In genomic region chr3:129595544-129596193, GRCh38 we compare ENCODE assay signal across 15 cellular contexts. TPM values are rescaled to one million over a fixed set of nuclear protein-coding genes. Genes with fewer than 3 reads are reported as not detected.
DNase-seq lines count a peak whose midpoint lies in the region; ATAC-seq and TF ChIP-seq lines count a peak whose summit lies in the region.
"Had no signal": no experiment of that assay in that cellular context is flagged by ENCODE, and none has a peak within 500 bp of the region (broad histone marks: within the 10 kb centered on the region; RNA-seq: fewer than 3 reads in every experiment).

No MANE protein-coding gene starts in this region.

- H3K4me3 ChIP-seq in AG04449 (ENCODE audit: low read depth, low read length) (peak overlapping the region; percentile 21; the same call in 1 of the 2 replicates), adipocyte (ENCODE audit: low read length) (peak overlapping the region; percentile 66), hepatocyte (no peak overlapping the region), psoas muscle (peak overlapping the region; percentile 49)

- CTCF ChIA-PET in AG04449 (lab: Yijun Ruan, JAX) = interaction anchor here (0.9 to 4.3 kb wide), 7 partner anchors 10 to 229 kb away, joined by 3 to 19 read pairs (median 3); partner anchors contain the start of gene PLXND1

- POLR2A ChIA-PET in AG04449 (lab: Yijun Ruan, JAX) = interaction anchor here (0.7 to 2.0 kb wide), 5 partner anchors 9 to 105 kb away, joined by 3 to 11 read pairs (median 4); partner anchors contain the start of gene PLXND1

- H3K9ac ChIP-seq in adipocyte (ENCODE audit: low read length) = peak overlapping the region; percentile 87

- H3K9me2 ChIP-seq in hepatocyte (replicated peaks; ENCODE audit: insufficient read depth) = no peaks in the 10 kb centered on the region

- H3K9me3 ChIP-seq in adipocyte (ENCODE audit: control insufficient read depth, low read length) = no peaks in the 10 kb centered on the region
- H3K9me3 ChIP-seq in hepatocyte (ENCODE audit: low read depth) = no peaks in the 10 kb centered on the region
- H3K9me3 ChIP-seq in psoas muscle = no peaks in the 10 kb centered on the region

- intact Hi-C loops in psoas muscle (cut with DNase I) = no loop called here
- intact Hi-C loops in head of caudate nucleus (cut with DNase I) = no loop called here
- intact Hi-C loops in left colon (cut with DNase I, micrococcal nuclease) = no loop called here

- no peaks in the 10 kb centered on the region for H3K27me3 ChIP-seq in adipocyte (replicated peaks; ENCODE audit: control insufficient read depth, insufficient read depth, low read length)
- H3K27me3 ChIP-seq in hepatocyte = no peaks in the 10 kb centered on the region
- no peaks in the 10 kb centered on the region for H3K27me3 ChIP-seq in psoas muscle (ENCODE audit: insufficient read depth in 3 of 3, low read length in 2 of 3)

- H3K4me1 ChIP-seq in adipocyte (ENCODE audit: control insufficient read depth, insufficient read depth, low read length) (peaks cover 90% of the 10 kb centered on the region), hepatocyte (ENCODE audit: insufficient read depth) (peaks cover 62% of the 10 kb centered on the region), psoas muscle (peaks cover 52% of the 10 kb centered on the region)

- H4K20me1 ChIP-seq in hepatocyte (ENCODE audit: insufficient read depth, poor library complexity, severe bottlenecking) = no peaks in the 10 kb centered on the region

- ATAC-seq in psoas muscle (no peak), left colon (no peak)
- ATAC-seq: stimulated activated memory B cell treated with anti-CD40 and anti-IgM and Interleukin-4, amounts not matched to agents 10 μg/mL and 1 μg/mL and 100 μg/mL, for 72 hours had no signal

- H3K79me2 ChIP-seq in hepatocyte = peaks cover 12% of the 10 kb centered on the region

- H3K27ac ChIP-seq in hepatocyte (peak overlapping the region; percentile 88), psoas muscle (peak overlapping the region; percentile 77)
- H3K27ac ChIP-seq: epithelial cell of prostate had no signal

- H3K36me3 ChIP-seq in adipocyte (ENCODE audit: control insufficient read depth, insufficient read depth, low read length, severe bottlenecking) = peaks cover 12% of the 10 kb centered on the region
- no peaks in the 10 kb centered on the region for H3K36me3 ChIP-seq in hepatocyte (replicated peaks; ENCODE audit: insufficient read depth, low read depth)
- H3K36me3 ChIP-seq in psoas muscle (ENCODE audit: insufficient read depth in 1 of 2, low read depth in 1 of 2) = no peaks in the 10 kb centered on the region

- peak overlapping the region; percentile 58 for H3K4me2 ChIP-seq in hepatocyte

- H2AFZ ChIP-seq in hepatocyte = no peak overlapping the region

- 74% methylated on average over 10 of the region's 10 CpGs for WGBS in hepatocyte (ENCODE audit: low lambda C conversion rate, missing lambda C conversion rate)
- 54 to 72% (median 63%) methylated on average over 10 of the region's 10 CpGs for WGBS in psoas muscle, 3 donors

- DNase-seq in AG04449 (ENCODE audit: low read depth, low spot score) (no peak), adipocyte (ENCODE audit: low read depth) (no peak), hepatocyte (ENCODE audit: low spot score) (no peak), psoas muscle (peak in 1 of 2 donors; percentile 12), activated gamma-delta T cell (lab: John Stamatoyannopoulos, UW) (no peak), NCI-H226 (no peak), head of caudate nucleus (no peak), left colon (no peak)
- DNase-seq: activated CD8-positive, alpha-beta memory T cell treated with anti-CD3 and anti-CD28 coated beads for 24 hours; NK-92 treated with Interleukin-12 subunit alpha and Interleukin-12 subunit beta, amount 100 ng/mL, for 24 hours; stimulated activated CD4-positive, alpha-beta T cell treated with anti-CD3 and anti-CD28 coated beads, Interleukin-12 subunit alpha, Interleukin-12 subunit beta, amount 100 ng/mL, for 4 hours; T-helper 1 cell had no signal

- TF ChIP-seq CTCF in AG04449 (IDR thresholded peaks at IDR 0.05; ENCODE audit: insufficient read depth, low read length, missing control alignments) (no peak), hepatocyte (IDR thresholded peaks at IDR 0.05; ENCODE audit: poor library complexity) (no peak), psoas muscle (IDR thresholded peaks at IDR 0.05) (no peak)

RNA-seq across cellular contexts. Expression of gene PLXND1, which starts 10.8 kb away (rescaled TPM):
- total RNA-seq in hepatocyte (22.0 and 45.3 TPM in 2 replicates), psoas muscle (10 to 100 TPM; 28.2 to 49.9 (median 31.9) TPM), left colon (10 to 100 TPM; 16.5 to 38.8 TPM)
- polyA plus RNA-seq in hepatocyte (24.9 and 36.3 TPM in 2 replicates), psoas muscle (10 to 100 TPM; 15.5 to 24.0 (median 20.7) TPM)

RNA-seq across cellular contexts. Expression of gene H1-8, which starts 52.7 kb away (rescaled TPM):
- total RNA-seq in hepatocyte (not detected in 2 replicates), psoas muscle (not detected), left colon (not detected)
- polyA plus RNA-seq in hepatocyte (not detected in 2 replicates), psoas muscle (not detected)
- polyA plus RNA-seq: BJ had no signal
